1 cellular context compared by ENCODE assay signal in the genomic region with DNA sequence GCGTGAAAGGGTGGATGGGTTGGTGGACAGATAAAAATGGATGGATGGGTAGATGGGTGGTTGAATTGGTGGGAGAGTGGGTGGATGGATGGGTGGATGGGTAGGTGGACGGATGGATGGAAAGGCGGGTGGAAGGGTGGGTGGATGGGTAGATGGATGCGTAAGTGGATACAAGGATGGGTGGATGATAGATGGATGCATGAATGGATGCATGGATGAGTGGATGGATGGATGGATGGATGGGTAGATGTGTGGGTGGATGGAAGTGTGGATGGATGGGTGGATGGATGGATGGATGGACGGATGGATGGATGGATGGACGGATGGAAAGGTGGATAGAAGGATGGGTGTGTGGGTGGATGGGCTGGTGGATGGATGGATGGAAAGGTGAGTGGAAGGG.
TF ChIP-seq lines count a peak whose summit lies in the region.

No MANE protein-coding gene starts in this region.

TF ChIP-seq in IMR-90, 13 proteins besides CTCF, POLR2A, EP300 and RAD21 (continued from another document):
- TF ChIP-seq, protein P1, sequence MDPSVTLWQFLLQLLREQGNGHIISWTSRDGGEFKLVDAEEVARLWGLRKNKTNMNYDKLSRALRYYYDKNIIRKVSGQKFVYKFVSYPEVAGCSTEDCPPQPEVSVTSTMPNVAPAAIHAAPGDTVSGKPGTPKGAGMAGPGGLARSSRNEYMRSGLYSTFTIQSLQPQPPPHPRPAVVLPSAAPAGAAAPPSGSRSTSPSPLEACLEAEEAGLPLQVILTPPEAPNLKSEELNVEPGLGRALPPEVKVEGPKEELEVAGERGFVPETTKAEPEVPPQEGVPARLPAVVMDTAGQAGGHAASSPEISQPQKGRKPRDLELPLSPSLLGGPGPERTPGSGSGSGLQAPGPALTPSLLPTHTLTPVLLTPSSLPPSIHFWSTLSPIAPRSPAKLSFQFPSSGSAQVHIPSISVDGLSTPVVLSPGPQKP (IDR thresholded peaks at IDR 0.05; ENCODE audit: borderline replicate concordance, low read depth, low read length): no peak
- no peak for TF ChIP-seq CHD1 (IDR thresholded peaks at IDR 0.05; ENCODE audit: low read depth, low read length)
- TF ChIP-seq, protein P2, sequence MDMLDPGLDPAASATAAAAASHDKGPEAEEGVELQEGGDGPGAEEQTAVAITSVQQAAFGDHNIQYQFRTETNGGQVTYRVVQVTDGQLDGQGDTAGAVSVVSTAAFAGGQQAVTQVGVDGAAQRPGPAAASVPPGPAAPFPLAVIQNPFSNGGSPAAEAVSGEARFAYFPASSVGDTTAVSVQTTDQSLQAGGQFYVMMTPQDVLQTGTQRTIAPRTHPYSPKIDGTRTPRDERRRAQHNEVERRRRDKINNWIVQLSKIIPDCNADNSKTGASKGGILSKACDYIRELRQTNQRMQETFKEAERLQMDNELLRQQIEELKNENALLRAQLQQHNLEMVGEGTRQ (IDR thresholded peaks at IDR 0.05; ENCODE audit: low read depth, low read length): no peak
